ENCODE assay signal across 21 cellular contexts in the genomic region with DNA sequence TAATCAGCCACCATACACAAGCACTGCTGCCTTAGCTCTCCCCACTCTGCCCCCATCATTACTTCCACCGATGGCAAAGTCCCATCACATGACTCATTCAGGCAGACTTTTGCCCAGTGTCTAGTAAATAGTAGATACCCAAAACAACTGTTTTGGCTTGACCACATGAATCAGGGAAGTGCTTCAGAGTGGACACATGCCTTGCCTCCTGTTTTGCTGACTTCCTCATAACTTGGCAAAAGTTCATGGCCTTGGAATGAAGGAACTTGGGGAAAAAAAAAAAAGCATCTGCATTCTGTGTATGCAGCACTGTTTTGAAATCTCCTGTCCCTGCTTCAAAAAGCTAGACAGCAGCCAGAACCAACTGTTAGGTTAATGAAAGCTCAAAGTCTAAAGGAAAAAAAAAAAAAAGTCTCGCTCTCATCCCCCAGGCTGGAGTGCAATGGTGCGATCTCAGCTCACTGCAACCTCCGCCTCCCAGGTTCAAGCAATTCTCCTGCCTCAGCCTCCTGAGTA.
DNase-seq lines count a peak whose midpoint lies in the region; ATAC-seq and TF ChIP-seq lines count a peak whose summit lies in the region.
"Had no signal": no experiment of that assay in that cellular context is flagged by ENCODE, and none has a peak within 500 bp of the region (broad histone marks: within the 10 kb centered on the region; RNA-seq: fewer than 3 reads in every experiment).

No MANE protein-coding gene starts in this region.

- 67 to 75% (median 72%) methylated on average over 4 of the region's 4 CpGs for WGBS in heart left ventricle, 4 donors
- 6 to 17% (median 12%) methylated on average over 4 of the region's 4 CpGs for WGBS in ovary, 3 donors
- WGBS in thyroid gland, 2 donors = 89 to 93% methylated on average over 4 of the region's 4 CpGs

- H3K4me1 ChIP-seq in heart left ventricle = no peaks in the 10 kb centered on the region
- no peaks in the 10 kb centered on the region for H3K4me1 ChIP-seq in left ventricle myocardium inferior
- H3K4me1 ChIP-seq in ovary (ENCODE audit: insufficient read depth) = peaks cover 2% of the 10 kb centered on the region
- H3K4me1 ChIP-seq in thyroid gland = no peaks in the 10 kb centered on the region

- peak in 3 of 4 donors; percentile 24 to 63 (median 34) for ATAC-seq in heart left ventricle
- ATAC-seq in left cardiac atrium = peak; percentile 12 to 72
- ATAC-seq in activated CD4-positive, CD25-positive, alpha-beta regulatory T cell treated with anti-CD3 and anti-CD28 coated beads, Interleukin-2, amount 50 U/mL, for 24 hours = no peak
- ATAC-seq: activated CD8-positive, alpha-beta memory T cell treated with anti-CD3 and anti-CD28 coated beads, Interleukin-2, amount 10 ng/mL, durations not matched to agents 7 days and 5 days; HCT116 had no signal

- no peaks in the 10 kb centered on the region for H3K27me3 ChIP-seq in heart left ventricle
- H3K27me3 ChIP-seq in left ventricle myocardium inferior (ENCODE audit: low read depth) = no peaks in the 10 kb centered on the region
- no peaks in the 10 kb centered on the region for H3K27me3 ChIP-seq in ovary
- no peaks in the 10 kb centered on the region for H3K27me3 ChIP-seq in dorsolateral prefrontal cortex
- no peaks in the 10 kb centered on the region for H3K27me3 ChIP-seq in thyroid gland

- TF ChIP-seq CTCF in heart left ventricle (IDR thresholded peaks at IDR 0.05) (no peak), left ventricle myocardium inferior (IDR thresholded peaks at IDR 0.05; ENCODE audit: borderline replicate concordance) (no peak), ovary (IDR thresholded peaks at IDR 0.05) (no peak), dorsolateral prefrontal cortex (IDR thresholded peaks at IDR 0.05 in 54 of 56, conservative IDR thresholded peaks at IDR 0.05 in 2 of 56; ENCODE audit: low read depth in 1 of 56, partially characterized antibody in 56 of 56) (no peak), thyroid gland (IDR thresholded peaks at IDR 0.05) (no peak)

- H3K4me3 ChIP-seq in heart left ventricle (no peak overlapping the region), left ventricle myocardium inferior (no peak overlapping the region), ovary (no peak overlapping the region), dorsolateral prefrontal cortex (no peak overlapping the region), thyroid gland (replicated peaks in 1 of 3) (no peak overlapping the region)

- no peak for TF ChIP-seq POLR2A in heart left ventricle (IDR thresholded peaks at IDR 0.05)
- no peak for TF ChIP-seq POLR2A in ovary (IDR thresholded peaks at IDR 0.05)
- no peak for TF ChIP-seq POLR2A in thyroid gland (IDR thresholded peaks at IDR 0.05)

- intact Hi-C loops in heart left ventricle (cut with DNase I) (no loop called here), left ventricle myocardium inferior (cut with micrococcal nuclease) (no loop called here), left cardiac atrium (cut with DNase I) (no loop called here), ovary (cut with DNase I) (no loop called here), dorsolateral prefrontal cortex (cut with DNase I) (no loop called here), thyroid gland (cut with DNase I) (no loop called here)

- H3K27ac ChIP-seq in heart left ventricle (no peak overlapping the region), left ventricle myocardium inferior (replicated peaks) (no peak overlapping the region), ovary (peak overlapping the region in 1 of 2 donors; percentile 29), dorsolateral prefrontal cortex (no peak overlapping the region), thyroid gland (no peak overlapping the region)

- no peak for TF ChIP-seq EP300 in ovary (IDR thresholded peaks at IDR 0.05)

- DNase-seq in heart left ventricle (peak in 1 of 5 donors; percentile 20), left ventricle myocardium inferior (no peak), left cardiac atrium (no peak), ovary (peak; percentile 37 to 59 (median 39)), NCI-H345 treated with DMSO at 0.1 percent for 48 hours (lab: John Stamatoyannopoulos, UW; ENCODE audit: unreplicated experiment) (no peak), dorsolateral prefrontal cortex (no peak), thyroid gland (no peak)
- DNase-seq: activated B cell treated with CpG ODN at 0.5 μM for 24 hours; activated CD8-positive, alpha-beta memory T cell treated with anti-CD3 and anti-CD28 coated beads, Interleukin-2, amount 10 ng/mL, durations not matched to agents 7 days and 5 days; DMS153; effector CD8-positive, alpha-beta T cell; MM.1S; NCI-H1930; NCI-H524; posterior cingulate gyrus; SHP77 treated with DMSO at 0.1 percent for 48 hours; stimulated activated CD4-positive, alpha-beta T cell treated with anti-CD3 and anti-CD28 coated beads, Interleukin-15, amount 100 ng/mL, for 24 hours; stimulated activated naive CD4-positive, alpha-beta T cell treated with Interleukin-2 at 50 U/mL for 16 hours; T-helper 2 cell had no signal

- peaks cover 0 to 6% (median 0%) of the 10 kb centered on the region in 12 donors for H3K9me3 ChIP-seq in heart left ventricle
- H3K9me3 ChIP-seq in left ventricle myocardium inferior (replicated peaks) = peaks cover 10% of the 10 kb centered on the region
- H3K9me3 ChIP-seq in ovary = no peaks in the 10 kb centered on the region
- no peaks in the 10 kb centered on the region for H3K9me3 ChIP-seq in thyroid gland

- H3K36me3 ChIP-seq in heart left ventricle (no peaks in the 10 kb centered on the region), left ventricle myocardium inferior (no peaks in the 10 kb centered on the region), ovary (no peaks in the 10 kb centered on the region), thyroid gland (no peaks in the 10 kb centered on the region)

Comparison
In these comparisons a context has a peak if more than half of its experiments do, and no peak if none do; other contexts are left out.
1. ATAC-seq: peak in heart left ventricle (3 of 4) and left cardiac atrium (2 of 2); none in activated CD4-positive, CD25-positive, alpha-beta regulatory T cell treated with anti-CD3 and anti-CD28 coated beads, Interleukin-2, amount 50 U/mL, for 24 hours (0 of 2).
2. DNase-seq: peak in ovary (5 of 5); none in left ventricle myocardium inferior (single experiment), left cardiac atrium (single experiment), NCI-H345 treated with DMSO at 0.1 percent for 48 hours (single experiment), dorsolateral prefrontal cortex (0 of 10) and thyroid gland (0 of 2).